Comparison of ENCODE assay signal across 1 cellular context in the genomic region with DNA sequence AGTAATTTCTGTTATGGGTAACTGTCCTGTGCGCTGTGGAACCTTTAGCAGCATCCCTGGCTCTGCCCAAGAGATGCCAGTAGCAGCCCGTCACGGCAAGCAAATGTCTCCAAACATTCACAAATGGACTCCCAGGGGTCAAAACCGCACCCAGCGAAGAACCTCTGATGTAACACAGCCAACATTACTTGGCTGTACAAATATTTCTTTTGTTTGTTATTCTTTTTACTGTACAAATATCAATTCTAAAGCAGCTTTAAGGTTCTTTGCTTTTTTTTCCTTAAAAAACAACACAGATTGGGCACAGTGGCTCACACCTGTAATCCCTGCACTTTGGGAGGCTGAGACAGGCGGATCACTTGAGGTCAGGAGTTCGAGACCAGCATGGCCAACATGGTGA.
TF ChIP-seq lines count a peak whose summit lies in the region.

No MANE protein-coding gene starts in this region.

TF ChIP-seq in HepG2, 621 proteins besides CTCF, POLR2A, EP300 and RAD21 (continued from another document):
- TF ChIP-seq, protein P1, sequence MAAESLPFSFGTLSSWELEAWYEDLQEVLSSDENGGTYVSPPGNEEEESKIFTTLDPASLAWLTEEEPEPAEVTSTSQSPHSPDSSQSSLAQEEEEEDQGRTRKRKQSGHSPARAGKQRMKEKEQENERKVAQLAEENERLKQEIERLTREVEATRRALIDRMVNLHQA (CRISPR knock-in tag; IDR thresholded peaks at IDR 0.05): no peak
- TF ChIP-seq, protein P2, sequence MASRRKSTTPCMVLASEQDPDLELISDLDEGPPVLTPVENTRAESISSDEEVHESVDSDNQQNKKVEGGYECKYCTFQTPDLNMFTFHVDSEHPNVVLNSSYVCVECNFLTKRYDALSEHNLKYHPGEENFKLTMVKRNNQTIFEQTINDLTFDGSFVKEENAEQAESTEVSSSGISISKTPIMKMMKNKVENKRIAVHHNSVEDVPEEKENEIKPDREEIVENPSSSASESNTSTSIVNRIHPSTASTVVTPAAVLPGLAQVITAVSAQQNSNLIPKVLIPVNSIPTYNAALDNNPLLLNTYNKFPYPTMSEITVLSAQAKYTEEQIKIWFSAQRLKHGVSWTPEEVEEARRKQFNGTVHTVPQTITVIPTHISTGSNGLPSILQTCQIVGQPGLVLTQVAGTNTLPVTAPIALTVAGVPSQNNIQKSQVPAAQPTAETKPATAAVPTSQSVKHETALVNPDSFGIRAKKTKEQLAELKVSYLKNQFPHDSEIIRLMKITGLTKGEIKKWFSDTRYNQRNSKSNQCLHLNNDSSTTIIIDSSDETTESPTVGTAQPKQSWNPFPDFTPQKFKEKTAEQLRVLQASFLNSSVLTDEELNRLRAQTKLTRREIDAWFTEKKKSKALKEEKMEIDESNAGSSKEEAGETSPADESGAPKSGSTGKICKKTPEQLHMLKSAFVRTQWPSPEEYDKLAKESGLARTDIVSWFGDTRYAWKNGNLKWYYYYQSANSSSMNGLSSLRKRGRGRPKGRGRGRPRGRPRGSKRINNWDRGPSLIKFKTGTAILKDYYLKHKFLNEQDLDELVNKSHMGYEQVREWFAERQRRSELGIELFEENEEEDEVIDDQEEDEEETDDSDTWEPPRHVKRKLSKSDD (CRISPR knock-in tag; IDR thresholded peaks at IDR 0.05; ENCODE audit: low read depth): no peak
